15 cellular contexts compared by ENCODE assay signal in the genomic region with DNA sequence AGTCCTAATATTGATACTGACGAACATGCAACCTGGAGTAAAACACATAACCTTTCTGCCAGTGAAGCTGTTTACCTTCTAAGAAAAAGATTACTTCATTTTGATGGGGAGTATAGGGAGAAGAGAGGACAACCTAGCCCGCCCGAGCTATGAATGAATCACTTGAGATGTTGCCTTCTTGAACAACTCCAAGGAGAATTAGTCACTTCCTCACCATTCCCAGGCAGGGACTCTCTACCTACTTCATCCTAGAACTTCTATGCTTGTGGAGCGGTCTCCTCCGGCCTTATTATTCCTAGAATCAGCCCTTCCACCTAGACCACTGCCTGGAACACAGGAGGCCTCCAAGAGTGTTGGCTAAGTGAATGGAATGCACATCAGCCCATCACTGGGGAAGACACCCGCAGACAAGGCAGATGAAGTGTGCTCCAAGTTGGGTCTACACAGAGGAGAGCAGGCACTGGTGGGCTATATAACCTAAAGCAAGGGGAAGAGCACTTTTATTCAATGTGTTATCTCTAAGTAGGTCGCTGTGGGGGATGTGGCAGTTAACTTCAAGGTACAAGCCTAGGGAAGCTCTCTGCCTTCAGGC. TPM values are rescaled to one million over a fixed set of nuclear protein-coding genes. Genes with fewer than 3 reads are reported as not detected.
DNase-seq lines count a peak whose midpoint lies in the region; ATAC-seq and TF ChIP-seq lines count a peak whose summit lies in the region.
"Had no signal": no experiment of that assay in that cellular context is flagged by ENCODE, and none has a peak within 500 bp of the region (broad histone marks: within the 10 kb centered on the region; RNA-seq: fewer than 3 reads in every experiment).

No MANE protein-coding gene starts in this region.

- CTCF ChIA-PET in CD8-positive, alpha-beta T cell (lab: Charles Lee), result no interaction called here

- H3K9me3 ChIP-seq in CD8-positive, alpha-beta T cell (ENCODE audit: low read length), result no peaks in the 10 kb centered on the region
- H3K9me3 ChIP-seq in mucosa of descending colon (no peaks in the 10 kb centered on the region), adrenal gland (replicated peaks in 1 of 3) (no peaks in the 10 kb centered on the region), ovary (no peaks in the 10 kb centered on the region)

- H3K27ac ChIP-seq in CD8-positive, alpha-beta T cell (ENCODE audit: low read depth, low read length), result no peak overlapping the region
- H3K27ac ChIP-seq in adrenal gland, result no peak overlapping the region
- H3K27ac ChIP-seq in ovary, result no peak overlapping the region
- H3K27ac ChIP-seq: VCaP had no signal

- no peaks in the 10 kb centered on the region for H3K27me3 Mint-ChIP-seq in CD8-positive, alpha-beta T cell (ENCODE audit: low read depth)

- no peaks in the 10 kb centered on the region for H3K9me3 Mint-ChIP-seq in CD8-positive, alpha-beta T cell

- H3K27me3 ChIP-seq in CD8-positive, alpha-beta T cell (ENCODE audit: insufficient read depth, low read length), result no peaks in the 10 kb centered on the region
- H3K27me3 ChIP-seq in adrenal gland (no peaks in the 10 kb centered on the region), ovary (no peaks in the 10 kb centered on the region)

- ATAC-seq in CD8-positive, alpha-beta T cell, result no peak
- peak; percentile 54 for ATAC-seq in mucosa of descending colon
- ATAC-seq in HG03457 (IDR thresholded peaks at IDR 0.05; ENCODE audit: unreplicated experiment), result no peak
- ATAC-seq: stimulated activated naive CD8-positive, alpha-beta T cell treated with anti-CD3 and anti-CD28 coated beads, Interleukin-15, Interleukin-2, amounts not matched to agents 100 U/mL and 50 U/mL, for 24 hours had no signal

- no peak for TF ChIP-seq POLR2A in adrenal gland (IDR thresholded peaks at IDR 0.05)
- no peak for TF ChIP-seq POLR2A in ovary (IDR thresholded peaks at IDR 0.05)

- peaks cover 78% of the 10 kb centered on the region for H3K4me1 Mint-ChIP-seq in CD8-positive, alpha-beta T cell (ENCODE audit: low read depth)

- POLR2A ChIA-PET in CD8-positive, alpha-beta T cell (lab: Charles Lee), result no interaction called here

- TF ChIP-seq CTCF in CD8-positive, alpha-beta T cell (IDR thresholded peaks at IDR 0.05), result no peak
- TF ChIP-seq CTCF in mucosa of descending colon (IDR thresholded peaks at IDR 0.05), result no peak
- no peak for TF ChIP-seq CTCF in adrenal gland (IDR thresholded peaks at IDR 0.05)
- TF ChIP-seq CTCF in ovary (IDR thresholded peaks at IDR 0.05), result no peak

- H3K27ac Mint-ChIP-seq in CD8-positive, alpha-beta T cell, result peak overlapping the region; percentile 37

- WGBS in adrenal gland, 4 donors, result 86 to 94% (median 90%) methylated on average over 7 of the region's 7 CpGs
- 84 to 94% (median 89%) methylated on average over 7 of the region's 7 CpGs for WGBS in ovary, 3 donors

- H3K4me1 ChIP-seq in CD8-positive, alpha-beta T cell (ENCODE audit: insufficient read depth, low read length), result peaks cover 31% of the 10 kb centered on the region
- H3K4me1 ChIP-seq in mucosa of descending colon (ENCODE audit: low read depth) (peaks cover 67% of the 10 kb centered on the region), adrenal gland (replicated peaks in 1 of 2) (peaks cover 0 to 6% of the 10 kb centered on the region in 2 donors), ovary (ENCODE audit: insufficient read depth) (peaks cover 6% of the 10 kb centered on the region)

- no peaks in the 10 kb centered on the region for H3K36me3 ChIP-seq in CD8-positive, alpha-beta T cell (ENCODE audit: insufficient read depth, low read length)
- H3K36me3 ChIP-seq in mucosa of descending colon (ENCODE audit: low read depth) (no peaks in the 10 kb centered on the region), adrenal gland (replicated peaks in 1 of 2) (no peaks in the 10 kb centered on the region), ovary (no peaks in the 10 kb centered on the region)

- H3K4me3 ChIP-seq in CD8-positive, alpha-beta T cell (ENCODE audit: low read depth, low read length), result no peak overlapping the region
- H3K4me3 ChIP-seq in mucosa of descending colon (no peak overlapping the region), adrenal gland (no peak overlapping the region), ovary (no peak overlapping the region)

- DNase-seq in CD8-positive, alpha-beta T cell, result no peak
- DNase-seq in M059J (ENCODE audit: low read depth) (peak; percentile 79), dermis blood vessel endothelial cell (peak; percentile 74), mucosa of descending colon (no peak), adrenal gland (no peak), NCI-H1436 treated with DMSO at 0.1 percent for 48 hours (lab: John Stamatoyannopoulos, UW) (no peak), ovary (no peak)
- DNase-seq: H7; Karpas-422; NCI-H2171 treated with DMSO at 0.1 percent for 48 hours; SHP77 treated with DMSO at 0.1 percent for 48 hours; stimulated activated CD4-positive, alpha-beta T cell treated with anti-CD3 and anti-CD28 coated beads, Interleukin-1b, Interleukin-23, amount 100 ng/mL, for 48 hours; stimulated activated naive CD8-positive, alpha-beta T cell treated with anti-CD3 and anti-CD28 coated beads, Interleukin-15, Interleukin-2, amounts not matched to agents 100 U/mL and 50 U/mL, for 24 hours had no signal

- intact Hi-C loops in CD8-positive, alpha-beta T cell (cut with DNase I, micrococcal nuclease), result loop anchor here (2.0 to 5.0 kb wide), 2 partner anchors 57 kb away; partner anchors contain the start of gene STK39 (in 2 of the 2)
- intact Hi-C loops in mucosa of descending colon (cut with DNase I, micrococcal nuclease) (no loop called here), adrenal gland (cut with DNase I) (no loop called here), ovary (cut with DNase I) (no loop called here)

- no peaks in the 10 kb centered on the region for H3K36me3 Mint-ChIP-seq in CD8-positive, alpha-beta T cell

- no peak overlapping the region for H3K4me3 Mint-ChIP-seq in CD8-positive, alpha-beta T cell

- TF ChIP-seq EP300 in ovary (IDR thresholded peaks at IDR 0.05), result no peak

RNA-seq across cellular contexts. Expression of gene STK39, which starts 57.5 kb away (rescaled TPM):
- 1 to 10 TPM; 7.5 to 9.6 TPM for total RNA-seq in CD8-positive, alpha-beta T cell
- total RNA-seq in M059J (2014; rRNA removed; shearing (Covaris generic)), result 8.6 and 14.4 TPM in 2 replicates
- 2.4 and 2.7 TPM in 2 replicates for total RNA-seq in dermis blood vessel endothelial cell
- total RNA-seq in mucosa of descending colon, result 10 to 100 TPM; 36.4 to 57.5 (median 52.5) TPM
- 1 to 10 TPM; 2.4 to 7.7 (median 4.7) TPM for total RNA-seq in adrenal gland
- polyA plus RNA-seq in adrenal gland, result 10 to 100 TPM in 1 of 3 donors, 1 to 10 TPM in 2; 6.0 to 11.1 (median 6.8) TPM
- total RNA-seq in ovary, result 10 to 100 TPM in 4 of 7 donors, 1 to 10 TPM in 3; 7.6 to 14.1 (median 10.6) TPM
- 10 to 100 TPM in 1 of 2 donors, 1 to 10 TPM in 1; 5.9 to 14.1 TPM for polyA plus RNA-seq in ovary

Comparison
In these comparisons a context has a peak if more than half of its experiments do, and no peak if none do; other contexts are left out.
1. DNase-seq: peak in M059J (single experiment) and dermis blood vessel endothelial cell (single experiment); none in CD8-positive, alpha-beta T cell (0 of 7), mucosa of descending colon (0 of 3), adrenal gland (0 of 7), NCI-H1436 treated with DMSO at 0.1 percent for 48 hours (single experiment) and ovary (0 of 5).
2. intact Hi-C loops: an anchor here in CD8-positive, alpha-beta T cell (2.0 to 5.0 kb wide); none called in mucosa of descending colon, adrenal gland and ovary.